Comparison of ENCODE assay signal across 20 cellular contexts in genomic region chr16:16930309-16931000, GRCh38.
DNase-seq lines count a peak whose midpoint lies in the region; ATAC-seq, FAIRE-seq and TF ChIP-seq lines count a peak whose summit lies in the region.
"Had no signal": no experiment of that assay in that cellular context is flagged by ENCODE, and none has a peak within 500 bp of the region (broad histone marks: within the 10 kb centered on the region; RNA-seq: fewer than 3 reads in every experiment).

No MANE protein-coding gene starts in this region.

- no peaks in the 10 kb centered on the region for H3K9me3 ChIP-seq in T-helper 17 cell (ENCODE audit: control insufficient read depth, low read length, poor library complexity, severe bottlenecking)
- H3K9me3 ChIP-seq: Caco-2, HAP-1 had no signal

- H3K27ac ChIP-seq in GM23338 (ENCODE audit: low read depth), result no peak overlapping the region
- H3K27ac ChIP-seq: BLaER1, C4-2B had no signal

- peak; percentile 18 for FAIRE-seq in bronchial epithelial cell (lab: Jason Lieb, UNC)
- FAIRE-seq: G401.6, GM12892, H54 had no signal

- no peaks in the 10 kb centered on the region for H3K27me3 ChIP-seq in GM23338 (ENCODE audit: insufficient read depth)
- no peaks in the 10 kb centered on the region for H3K27me3 ChIP-seq in bronchial epithelial cell (ENCODE audit: control insufficient read depth, insufficient read depth, low read length)
- H3K27me3 ChIP-seq: BLaER1 had no signal

- DNase-seq in GM23338 (ENCODE audit: low spot score) (no peak), T-helper 17 cell (no peak), bronchial epithelial cell (ENCODE audit: low read depth) (no peak), NAMALWA (ENCODE audit: low spot score) (no peak), cortex of kidney (lab: John Stamatoyannopoulos, UW) (no peak)
- DNase-seq: Caco-2; CD4-positive, CD25-positive, alpha-beta regulatory T cell; CD8-positive, alpha-beta T cell; DMS153; DND-41; GOT3; HFFc6 had no signal

- no peaks in the 10 kb centered on the region for H3K9me3 Mint-ChIP-seq in GM23338
- H3K9me3 Mint-ChIP-seq: CD4-positive, CD25-positive, alpha-beta regulatory T cell; CD8-positive, alpha-beta T cell had no signal

- H2AFZ ChIP-seq in GM23338, result peak overlapping the region; percentile 66; the same call in 1 of the 2 replicates

- no peak overlapping the region for H3K4me2 ChIP-seq in GM23338
- H3K4me2 ChIP-seq: BLaER1 had no signal

- TF ChIP-seq CTCF in GM23338 (conservative IDR thresholded peaks at IDR 0.05; ENCODE audit: low read depth in 2 of 2) (no peak), bronchial epithelial cell (IDR thresholded peaks at IDR 0.05; ENCODE audit: insufficient read depth, low read length, severe bottlenecking) (no peak)

- H3K79me2 ChIP-seq in GM23338 (replicated peaks; ENCODE audit: insufficient read depth), result no peaks in the 10 kb centered on the region

- ATAC-seq in GM23338, result no peak
- peak; percentile 45 for ATAC-seq in T-helper 17 cell
- ATAC-seq in GM21576 (IDR thresholded peaks at IDR 0.05; ENCODE audit: unreplicated experiment), result no peak
- ATAC-seq: CD8-positive, alpha-beta T cell had no signal

- no peak overlapping the region for H3K27ac Mint-ChIP-seq in GM23338
- peak overlapping the region; percentile 24 for H3K27ac Mint-ChIP-seq in T-helper 17 cell
- H3K27ac Mint-ChIP-seq: B cell; CD4-positive, CD25-positive, alpha-beta regulatory T cell; CD8-positive, alpha-beta T cell; HFFc6 had no signal

- no peaks in the 10 kb centered on the region for H3K27me3 Mint-ChIP-seq in GM23338 (ENCODE audit: insufficient read depth, low read depth, poor library complexity)
- peaks cover 5% of the 10 kb centered on the region for H3K27me3 Mint-ChIP-seq in T-helper 17 cell

- H4K20me1 ChIP-seq in GM23338 (replicated peaks; ENCODE audit: insufficient read depth), result no peaks in the 10 kb centered on the region
- H4K20me1 ChIP-seq: BLaER1 had no signal

- H3K4me3 Mint-ChIP-seq in GM23338 (no peak overlapping the region), T-helper 17 cell (no peak overlapping the region)
- H3K4me3 Mint-ChIP-seq: B cell; CD4-positive, CD25-positive, alpha-beta regulatory T cell; CD8-positive, alpha-beta T cell; HFFc6 had no signal

- no peaks in the 10 kb centered on the region for H3F3A ChIP-seq in GM23338 (replicated peaks; ENCODE audit: low read depth)

- H3K4me1 ChIP-seq in GM23338 (ENCODE audit: insufficient read depth), result peaks cover 3% of the 10 kb centered on the region; the same call in 1 of the 2 replicates
- H3K4me1 ChIP-seq: BLaER1, Caco-2, HAP-1 had no signal

- no peaks in the 10 kb centered on the region for H3K36me3 Mint-ChIP-seq in GM23338 (ENCODE audit: low read depth)
- H3K36me3 Mint-ChIP-seq in T-helper 17 cell (ENCODE audit: low read depth), result no peaks in the 10 kb centered on the region
- H3K36me3 Mint-ChIP-seq: CD4-positive, CD25-positive, alpha-beta regulatory T cell; CD8-positive, alpha-beta T cell had no signal

- H3K9me2 ChIP-seq in GM23338 (ENCODE audit: insufficient read depth), result 0 out of 2 replicates have a peak, but pooled peaks cover 3% of the 10 kb centered on the region

- no peaks in the 10 kb centered on the region for H3K36me3 ChIP-seq in GM23338 (ENCODE audit: insufficient read depth)
- H3K36me3 ChIP-seq in bronchial epithelial cell (ENCODE audit: control insufficient read depth, insufficient read depth, low read length), result no peaks in the 10 kb centered on the region
- H3K36me3 ChIP-seq: BLaER1, HAP-1 had no signal

- H3K4me1 Mint-ChIP-seq in GM23338, result peaks cover 2% of the 10 kb centered on the region; the same call in 1 of the 3 replicates
- H3K4me1 Mint-ChIP-seq in T-helper 17 cell, result no peaks in the 10 kb centered on the region
- H3K4me1 Mint-ChIP-seq: B cell; CD4-positive, CD25-positive, alpha-beta regulatory T cell had no signal

- H3K4me3 ChIP-seq in GM23338, result no peak overlapping the region
- no peak overlapping the region for H3K4me3 ChIP-seq in bronchial epithelial cell (ENCODE audit: low read depth, low read length)
- H3K4me3 ChIP-seq: BLaER1, HAP-1 had no signal

TF ChIP-seq in GM23338, 12 proteins besides CTCF, POLR2A, EP300 and RAD21 (continues in another document):
- TF ChIP-seq CREB1 (CRISPR knock-in tag; IDR thresholded peaks at IDR 0.05; ENCODE audit: low read depth) (no peak), REST (IDR thresholded peaks at IDR 0.05; ENCODE audit: unreplicated experiment) (no peak), ZNF331 (CRISPR knock-in tag; IDR thresholded peaks at IDR 0.05; ENCODE audit: low read depth) (no peak), ETS1 (IDR thresholded peaks at IDR 0.05) (no peak), POLR2AphosphoS5 (IDR thresholded peaks at IDR 0.05; ENCODE audit: low read depth) (no peak), STAT1 (IDR thresholded peaks at IDR 0.05; ENCODE audit: unreplicated experiment) (no peak)
